20 cellular contexts compared by ENCODE assay signal in genomic region chrX:14476169-14476568, GRCh38. TPM values are rescaled to one million over a fixed set of nuclear protein-coding genes. Genes with fewer than 3 reads are reported as not detected.
DNase-seq lines count a peak whose midpoint lies in the region; ATAC-seq, FAIRE-seq and TF ChIP-seq lines count a peak whose summit lies in the region.
"Had no signal": no experiment of that assay in that cellular context is flagged by ENCODE, and none has a peak within 500 bp of the region (broad histone marks: within the 10 kb centered on the region; RNA-seq: fewer than 3 reads in every experiment).

No MANE protein-coding gene starts in this region.

- no peak overlapping the region for H2BK15ac ChIP-seq in neuronal stem cell (ENCODE audit: low read length)

- no peaks in the 10 kb centered on the region for H3K9me3 ChIP-seq in GM23248 (ENCODE audit: low read depth)
- H3K9me3 ChIP-seq in neuronal stem cell (replicated peaks in 1 of 2; ENCODE audit: control insufficient read depth in 2 of 2, insufficient read depth in 1 of 2, low read depth in 1 of 2, low read length in 2 of 2) = no peaks in the 10 kb centered on the region
- H3K9me3 ChIP-seq: gastroesophageal sphincter, vagina had no signal

- no peak overlapping the region for H3K4me3 Mint-ChIP-seq in nephron
- H3K4me3 Mint-ChIP-seq in activated T-cell treated with anti-CD3 and anti-CD28 coated beads, Interleukin-2, amount 50 U/mL, for 24 hours = no peak overlapping the region
- H3K4me3 Mint-ChIP-seq: activated naive CD4-positive, alpha-beta T cell treated with anti-CD3 and anti-CD28 coated beads, Interleukin-2, amount 10 ng/mL, durations not matched to agents 7 days and 5 days; dendritic cell treated with granulocyte-macrophage colony-stimulating factor and Interleukin-4, amounts not matched to agents 40 ng/mL and 50 ng/mL, for 4 days; neural crest cell had no signal

- no peaks in the 10 kb centered on the region for H3K79me2 ChIP-seq in GM23248 (ENCODE audit: insufficient read depth)

- H3K27ac ChIP-seq in GM23248 = no peak overlapping the region
- no peak overlapping the region for H3K27ac ChIP-seq in neuronal stem cell (replicated peaks; ENCODE audit: low read length)
- H3K27ac ChIP-seq: vagina had no signal

- no peak overlapping the region for H3K4me3 ChIP-seq in GM23248
- no peak overlapping the region for H3K4me3 ChIP-seq in neuronal stem cell (ENCODE audit: low read length in 2 of 2)
- H3K4me3 ChIP-seq: gastroesophageal sphincter, vagina had no signal

- no peaks in the 10 kb centered on the region for H3K36me3 Mint-ChIP-seq in nephron (ENCODE audit: low read depth)
- no peaks in the 10 kb centered on the region for H3K36me3 Mint-ChIP-seq in activated T-cell treated with anti-CD3 and anti-CD28 coated beads, Interleukin-2, amount 50 U/mL, for 24 hours (ENCODE audit: low read depth)
- H3K36me3 Mint-ChIP-seq: activated naive CD4-positive, alpha-beta T cell treated with anti-CD3 and anti-CD28 coated beads, Interleukin-2, amount 10 ng/mL, durations not matched to agents 7 days and 5 days had no signal

- no peak overlapping the region for H4K91ac ChIP-seq in neuronal stem cell (ENCODE audit: low read depth, low read length, poor library complexity)

- no peak overlapping the region for H2BK5ac ChIP-seq in neuronal stem cell (ENCODE audit: low read length)

- H3K9ac ChIP-seq in GM23248 (no peak overlapping the region), neuronal stem cell (ENCODE audit: low read depth, low read length, poor library complexity) (no peak overlapping the region)

- H3K79me1 ChIP-seq in neuronal stem cell (ENCODE audit: low read depth, low read length) = no peaks in the 10 kb centered on the region

- no peaks in the 10 kb centered on the region for H3K36me3 ChIP-seq in GM23248 (ENCODE audit: low read depth)
- H3K36me3 ChIP-seq in neuronal stem cell (replicated peaks in 1 of 2; ENCODE audit: control insufficient read depth in 2 of 2, insufficient read depth in 2 of 2, low read length in 2 of 2) = no peaks in the 10 kb centered on the region
- H3K36me3 ChIP-seq: gastroesophageal sphincter, vagina had no signal

- H2BK12ac ChIP-seq in neuronal stem cell (ENCODE audit: low read length) = no peak overlapping the region

- no peak overlapping the region for H2AK5ac ChIP-seq in neuronal stem cell (ENCODE audit: low read depth, low read length)

- H3F3A ChIP-seq in GM23248 (ENCODE audit: insufficient read depth) = no peaks in the 10 kb centered on the region

- H3K4me1 Mint-ChIP-seq in nephron = peaks cover 12% of the 10 kb centered on the region
- no peaks in the 10 kb centered on the region for H3K4me1 Mint-ChIP-seq in activated T-cell treated with anti-CD3 and anti-CD28 coated beads, Interleukin-2, amount 50 U/mL, for 24 hours (ENCODE audit: low read depth)
- H3K4me1 Mint-ChIP-seq: activated naive CD4-positive, alpha-beta T cell treated with anti-CD3 and anti-CD28 coated beads, Interleukin-2, amount 10 ng/mL, durations not matched to agents 7 days and 5 days; neural crest cell had no signal

- H3K27ac Mint-ChIP-seq in nephron = peak overlapping the region; percentile 57 to 90 (median 78)
- no peak overlapping the region for H3K27ac Mint-ChIP-seq in activated T-cell treated with anti-CD3 and anti-CD28 coated beads, Interleukin-2, amount 50 U/mL, for 24 hours
- H3K27ac Mint-ChIP-seq: activated naive CD4-positive, alpha-beta T cell treated with anti-CD3 and anti-CD28 coated beads, Interleukin-2, amount 10 ng/mL, durations not matched to agents 7 days and 5 days; dendritic cell treated with granulocyte-macrophage colony-stimulating factor and Interleukin-4, amounts not matched to agents 40 ng/mL and 50 ng/mL, for 4 days had no signal

- in situ Hi-C loops in GM23248 (cut with MboI) = no loop called here

- TF ChIP-seq CTCF in nephron (IDR thresholded peaks at IDR 0.05; ENCODE audit: unreplicated experiment in 3 of 3) = no peak

- no peak overlapping the region for H3K14ac ChIP-seq in neuronal stem cell (ENCODE audit: low read length)

- no peak overlapping the region for H3K18ac ChIP-seq in neuronal stem cell (ENCODE audit: low read length)

- H3K9me3 Mint-ChIP-seq in nephron = peaks cover 3% of the 10 kb centered on the region
- no peaks in the 10 kb centered on the region for H3K9me3 Mint-ChIP-seq in activated T-cell treated with anti-CD3 and anti-CD28 coated beads, Interleukin-2, amount 50 U/mL, for 24 hours
- H3K9me3 Mint-ChIP-seq: activated naive CD4-positive, alpha-beta T cell treated with anti-CD3 and anti-CD28 coated beads, Interleukin-2, amount 10 ng/mL, durations not matched to agents 7 days and 5 days; dendritic cell treated with granulocyte-macrophage colony-stimulating factor and Interleukin-4, amounts not matched to agents 40 ng/mL and 50 ng/mL, for 4 days; neural crest cell had no signal

- H2BK120ac ChIP-seq in neuronal stem cell (ENCODE audit: low read depth, low read length) = no peak overlapping the region

- no peak for ATAC-seq in HG02610 (IDR thresholded peaks at IDR 0.05; ENCODE audit: unreplicated experiment)
- ATAC-seq: gastroesophageal sphincter had no signal

- H3K9me2 ChIP-seq in GM23248 (ENCODE audit: insufficient read depth) = no peaks in the 10 kb centered on the region

- no peak overlapping the region for H3K23ac ChIP-seq in neuronal stem cell (ENCODE audit: low read depth, low read length, poor library complexity)

- H4K20me1 ChIP-seq in GM23248 (ENCODE audit: insufficient read depth) = no peaks in the 10 kb centered on the region

- peak; percentile 46 for FAIRE-seq in endometrium (lab: Jason Lieb, UNC)
- FAIRE-seq: endothelial cell of umbilical vein had no signal

- peak; percentile 38 for DNase-seq in AG08395 (ENCODE audit: low spot score)
- peak; percentile 49 for DNase-seq in GM23248
- no peak for DNase-seq in NCI-H82 (lab: John Stamatoyannopoulos, UW)
- DNase-seq in activated T-cell treated with anti-CD3 and anti-CD28 coated beads, Interleukin-2, amount 50 U/mL, for 24 hours = no peak
- no peak for DNase-seq in neuronal stem cell (ENCODE audit: low spot score)
- DNase-seq: activated naive CD4-positive, alpha-beta T cell treated with anti-CD3 and anti-CD28 coated beads, Interleukin-2, amount 10 ng/mL, durations not matched to agents 7 days and 5 days; activated T-cell treated with anti-CD3 and anti-CD28 coated beads, Interleukin-2, amount 50 U/mL, for 48 hours; GOT3; kidney glomerular epithelial cell; NCI-H1417 treated with DMSO at 0.1 percent for 48 hours; substantia nigra had no signal

- H3K4ac ChIP-seq in neuronal stem cell (ENCODE audit: low read length) = no peak overlapping the region

- H3K27me3 ChIP-seq in GM23248 (replicated peaks; ENCODE audit: insufficient read depth) (no peaks in the 10 kb centered on the region), neuronal stem cell (ENCODE audit: control insufficient read depth in 3 of 3, insufficient read depth in 3 of 3, low read depth in 1 of 3, low read length in 3 of 3) (no peaks in the 10 kb centered on the region)
- H3K27me3 ChIP-seq: gastroesophageal sphincter, vagina had no signal

- H3K4me1 ChIP-seq in GM23248 (ENCODE audit: insufficient read depth) (no peaks in the 10 kb centered on the region), neuronal stem cell (ENCODE audit: control insufficient read depth in 2 of 2, insufficient read depth in 1 of 2, low read depth in 1 of 2, low read length in 2 of 2) (no peaks in the 10 kb centered on the region)
- H3K4me1 ChIP-seq: gastroesophageal sphincter had no signal

- H4K8ac ChIP-seq in neuronal stem cell (ENCODE audit: low read depth, low read length) = no peak overlapping the region

- 0% methylated on average over 2 of the region's 2 CpGs; no CpG with 5 or more reads in 1 of the 2 experiments for WGBS in GM23248 (ENCODE audit: low coverage in 1 of 2, low lambda C conversion rate in 2 of 2, missing lambda C conversion rate in 2 of 2), 2 experiments
- WGBS in neuronal stem cell (ENCODE audit: extremely low coverage in 2 of 2, insufficient read length in 2 of 2, insufficient replicate concordance in 1 of 2), 2 donors = no CpG with 5 or more reads among the region's 2 CpGs

- H3K4me2 ChIP-seq in GM23248 (ENCODE audit: unreplicated experiment) (no peak overlapping the region), neuronal stem cell (ENCODE audit: insufficient read depth, low read length, poor library complexity, severe bottlenecking) (no peak overlapping the region)

- H2AFZ ChIP-seq in GM23248 = no peak overlapping the region
- no peak overlapping the region for H2AFZ ChIP-seq in neuronal stem cell (ENCODE audit: low read length)

- no peaks in the 10 kb centered on the region for H3K27me3 Mint-ChIP-seq in nephron (ENCODE audit: low read depth)
- H3K27me3 Mint-ChIP-seq in activated T-cell treated with anti-CD3 and anti-CD28 coated beads, Interleukin-2, amount 50 U/mL, for 24 hours = peaks cover 46% of the 10 kb centered on the region
- H3K27me3 Mint-ChIP-seq: activated naive CD4-positive, alpha-beta T cell treated with anti-CD3 and anti-CD28 coated beads, Interleukin-2, amount 10 ng/mL, durations not matched to agents 7 days and 5 days; dendritic cell treated with granulocyte-macrophage colony-stimulating factor and Interleukin-4, amounts not matched to agents 40 ng/mL and 50 ng/mL, for 4 days had no signal

RNA-seq across cellular contexts. Expression of gene GLRA2, which starts 53.2 kb away (rescaled TPM):
- 0.22 TPM in 1 of 2 replicates, not detected in the other for total RNA-seq in GM23248 (2014; rRNA removed; shearing (Covaris generic))
- not detected in 2 replicates for polyA plus RNA-seq in GM23248 (2016; fragmentation: Nextera tagmentation; extraction: Ambion mirVana)
- not detected for polyA plus RNA-seq in neuronal stem cell (2013, experiment 1 of 2)
- not detected for polyA plus RNA-seq in neuronal stem cell (2013, experiment 2 of 2)
- total RNA-seq: Daoy, endothelial cell of umbilical vein, gastroesophageal sphincter, vagina had no signal
- polyA plus RNA-seq: endothelial cell of umbilical vein had no signal

Comparison
In these comparisons a context has a peak if more than half of its experiments do, and no peak if none do; other contexts are left out.
1. DNase-seq: peak in AG08395 (single experiment) and GM23248 (single experiment); none in NCI-H82 (single experiment), activated T-cell treated with anti-CD3 and anti-CD28 coated beads, Interleukin-2, amount 50 U/mL, for 24 hours (single experiment) and neuronal stem cell (single experiment).